In genomic region chr19:35278578-35279284, GRCh38 we compare ENCODE assay signal across 17 cellular contexts. TPM values are rescaled to one million over a fixed set of nuclear protein-coding genes. Genes with fewer than 3 reads are reported as not detected.
DNase-seq lines count a peak whose midpoint lies in the region; ATAC-seq and TF ChIP-seq lines count a peak whose summit lies in the region.
"Had no signal": no experiment of that assay in that cellular context is flagged by ENCODE, and none has a peak within 500 bp of the region (broad histone marks: within the 10 kb centered on the region; RNA-seq: fewer than 3 reads in every experiment).

No MANE protein-coding gene starts in this region.

- intact Hi-C loops in adrenal gland (cut with DNase I) = loop anchor here in 1 of 2 donors (10.0 kb wide), 1 partner anchor 186 kb away; no protein-coding TSS in a partner anchor
- intact Hi-C loops in testis (cut with DNase I; ENCODE audit: low total_unique reads) = no loop called here

- peak overlapping the region; percentile 52 to 89 (median 71) for H3K27ac ChIP-seq in adrenal gland
- peak overlapping the region in 1 of 2 donors; percentile 7 for H3K27ac ChIP-seq in testis
- H3K27ac ChIP-seq: SK-N-MC had no signal

- H3K36me3 ChIP-seq in adrenal gland (replicated peaks in 1 of 2) (peaks cover 0 to 52% of the 10 kb centered on the region in 2 donors), testis (ENCODE audit: low read depth, missing control alignments) (no peaks in the 10 kb centered on the region)

- TF ChIP-seq POLR2A in adrenal gland (IDR thresholded peaks at IDR 0.05) = peak in 1 of 2 donors; percentile 31
- no peak for TF ChIP-seq POLR2A in testis (IDR thresholded peaks at IDR 0.05)

- 64 to 68% (median 66%) methylated on average over 30 to 45 of the region's 45 CpGs for WGBS in adrenal gland, 4 donors
- 72 to 93% methylated on average over 8 to 41 of the region's 45 CpGs for WGBS in testis, 2 donors

- no peak for TF ChIP-seq CTCF in adrenal gland (IDR thresholded peaks at IDR 0.05)
- TF ChIP-seq CTCF in testis (IDR thresholded peaks at IDR 0.05) = no peak

- ATAC-seq in left lobe of liver (peak; percentile 48), HG03025 (IDR thresholded peaks at IDR 0.05; ENCODE audit: low FRiP score, unreplicated experiment) (no peak)
- ATAC-seq: PC-3 had no signal

- H3K9me3 ChIP-seq in adrenal gland (replicated peaks in 1 of 3) (no peaks in the 10 kb centered on the region), testis (no peaks in the 10 kb centered on the region)
- H3K9me3 ChIP-seq: HAP-1 had no signal

- no peak overlapping the region for H3K4me3 ChIP-seq in adrenal gland
- H3K4me3 ChIP-seq in testis = no peak overlapping the region
- H3K4me3 ChIP-seq: HAP-1, SK-N-MC had no signal

- H3K27me3 ChIP-seq in adrenal gland = no peaks in the 10 kb centered on the region
- H3K27me3 ChIP-seq in testis = no peaks in the 10 kb centered on the region

- peaks cover 11 to 15% of the 10 kb centered on the region in 2 donors for H3K4me1 ChIP-seq in adrenal gland (replicated peaks in 1 of 2)
- peaks cover 12% of the 10 kb centered on the region for H3K4me1 ChIP-seq in testis
- H3K4me1 ChIP-seq: HAP-1 had no signal

- peak; percentile 55 to 84 (median 79) for DNase-seq in adrenal gland
- DNase-seq in left lobe of liver (ENCODE audit: low spot score) = peak; percentile 77
- peak; percentile 41 for DNase-seq in testis
- DNase-seq in T-helper 1 cell = no peak
- DNase-seq: AML-193, DMS79 treated with DMSO at 0.1 percent for 48 hours, MM.1S, NCI-H1092, NCI-H1436 treated with DMSO at 0.1 percent for 48 hours, NCI-H2029, NCI-H2171, NCI-H526, PC-3 had no signal

RNA-seq across cellular contexts. Expression of gene HAMP, which starts 3.6 kb away (rescaled TPM):
- total RNA-seq in adrenal gland (1 to 10 TPM in 2 of 8 donors, under 1 TPM in 3, not detected in 3; 0.57 to 1.7 (median 0.90) TPM), left lobe of liver (37.2 TPM), testis (not detected)
- polyA plus RNA-seq in adrenal gland (1 to 10 TPM in 2 of 3 donors, under 1 TPM in 1; 0.84 to 9.3 (median 1.5) TPM), testis (ENCODE audit: insufficient read depth, low read depth, low replicate concordance) (1.6 TPM)
- total RNA-seq: LHCN-M2, PC-3 had no signal

RNA-seq across cellular contexts. Expression of gene USF2, which starts 10.0 kb away (rescaled TPM):
- total RNA-seq in adrenal gland (100 to 1,000 TPM; 104 to 220 (median 146) TPM), left lobe of liver (91.7 TPM), testis (100 to 1,000 TPM; 105 to 123 TPM)
- polyA plus RNA-seq in adrenal gland (100 to 1,000 TPM; 116 to 302 (median 169) TPM), testis (ENCODE audit: insufficient read depth, low read depth, low replicate concordance) (83.1 TPM)

RNA-seq across cellular contexts. Expression of gene MAG, which starts 13.2 kb away (rescaled TPM):
- total RNA-seq in adrenal gland (10 to 100 TPM in 1 of 8 donors, 1 to 10 TPM in 5, under 1 TPM in 1, not detected in 1; 0.45 to 45.0 (median 3.6) TPM), left lobe of liver (0.81 TPM), testis (10 to 100 TPM; 10.8 to 18.4 TPM)
- polyA plus RNA-seq in adrenal gland (under 1 TPM; 0.33 to 0.88 (median 0.40) TPM), testis (ENCODE audit: insufficient read depth, low read depth, low replicate concordance) (5.4 TPM)
- total RNA-seq: LHCN-M2, PC-3 had no signal

RNA-seq across cellular contexts. Expression of gene LSR, which starts 29.9 kb away (rescaled TPM):
- total RNA-seq in adrenal gland (100 to 1,000 TPM in 1 of 8 donors, 10 to 100 TPM in 7; 30.2 to 106 (median 60.1) TPM), left lobe of liver (103 TPM), testis (100 to 1,000 TPM; 154 to 195 TPM)
- polyA plus RNA-seq in adrenal gland (10 to 100 TPM in 2 of 3 donors, 1 to 10 TPM in 1; 8.2 to 87.8 (median 62.7) TPM), testis (ENCODE audit: insufficient read depth, low read depth, low replicate concordance) (85.7 TPM)

RNA-seq across cellular contexts. Expression of gene FAM187B, which starts 50.2 kb away (rescaled TPM):
- total RNA-seq in adrenal gland = under 1 TPM in 1 of 8 donors, not detected in 7; 0.18 TPM
- under 1 TPM in 2 of 3 donors, not detected in 1; 0.13 to 0.48 TPM for polyA plus RNA-seq in adrenal gland
- not detected for total RNA-seq in left lobe of liver
- 100 to 1,000 TPM in 1 of 2 donors, 10 to 100 TPM in 1; 18.4 to 105 TPM for total RNA-seq in testis
- 79.2 TPM for polyA plus RNA-seq in testis (ENCODE audit: insufficient read depth, low read depth, low replicate concordance)
- total RNA-seq: LHCN-M2, PC-3 had no signal

Comparison
In these comparisons a context has a peak if more than half of its experiments do, and no peak if none do; other contexts are left out.
1. DNase-seq: peak in adrenal gland (7 of 7), left lobe of liver (single experiment) and testis (single experiment); none in T-helper 1 cell (0 of 5).
2. RNA of gene HAMP, which starts 3.6 kb away (total RNA-seq): 37.2 TPM in left lobe of liver (single experiment); 0.57 to 1.7 TPM in adrenal gland and not detected in testis; every median in the first group is over 10 times any median in the second.